Comparison of ENCODE assay signal across 8 cellular contexts in genomic region chr19:55257461-55258411, GRCh38. TPM values are rescaled to one million over a fixed set of nuclear protein-coding genes. Genes with fewer than 3 reads are reported as not detected.
A peak's percentile ranks its signal among the peaks of the same experiment; 100 is the strongest.
DNase-seq lines count a peak whose midpoint lies in the region; ATAC-seq, FAIRE-seq and TF ChIP-seq lines count a peak whose summit lies in the region.

No MANE protein-coding gene starts in this region.

- DNase-seq in RWPE2 (ENCODE audit: low spot score) (no peak), dorsolateral prefrontal cortex (no peak), urothelium cell line (ENCODE audit: low spot score) (peak; percentile 23)

- TF ChIP-seq POLR2A in GM18951 (IDR thresholded peaks at IDR 0.05; ENCODE audit: extremely low read depth, insufficient read depth, insufficient read length), result peak; percentile 32

- H3K4me3 ChIP-seq in ACC112 (ENCODE audit: low read depth, low read length) (peak overlapping the region; percentile 87), RWPE2 (ENCODE audit: severe bottlenecking) (peak overlapping the region; percentile 66), dorsolateral prefrontal cortex (peak overlapping the region; percentile 59 to 100 (median 94)), muscle layer of duodenum (ENCODE audit: low read depth in 1 of 2, low read length in 2 of 2) (peak overlapping the region; percentile 81 to 87)

- no peak for FAIRE-seq in urothelium cell line (lab: Jason Lieb, UNC)

- intact Hi-C loops in dorsolateral prefrontal cortex (cut with DNase I), result loop anchor here (2.0 to 10.0 kb wide), 3 partner anchors 41 to 90 kb away; partner anchors contain the start of genes DNAAF3 (in 1 of the 2) and SYT5 (in 1 of the 2)

- in situ Hi-C loops in GM18951 (cut with MboI; ENCODE audit: low sequenced_read_pairs, unreplicated experiment), result no loop called here

- H3K9me3 ChIP-seq in RWPE2 (ENCODE audit: severe bottlenecking) (no peaks in the 10 kb centered on the region), muscle layer of duodenum (ENCODE audit: control insufficient read depth in 1 of 2, low read length in 2 of 2) (no peaks in the 10 kb centered on the region)

- H3K27me3 ChIP-seq in ACC112 (ENCODE audit: insufficient read depth, low read length) (no peaks in the 10 kb centered on the region), RWPE2 (ENCODE audit: insufficient read depth, poor library complexity, severe bottlenecking) (no peaks in the 10 kb centered on the region), dorsolateral prefrontal cortex (no peaks in the 10 kb centered on the region), muscle layer of duodenum (ENCODE audit: low read depth, low read length) (no peaks in the 10 kb centered on the region)

- no peak for ATAC-seq in RWPE2 (ENCODE audit: low read depth)
- no peak for ATAC-seq in GM18519 (IDR thresholded peaks at IDR 0.05; ENCODE audit: low FRiP score, unreplicated experiment)
- no peak for ATAC-seq in HG02840 (IDR thresholded peaks at IDR 0.05; ENCODE audit: low FRiP score, unreplicated experiment)

- peaks cover 14% of the 10 kb centered on the region for H3K4me1 ChIP-seq in ACC112 (ENCODE audit: control insufficient read depth, insufficient read depth, low read length, unreplicated experiment)
- H3K4me1 ChIP-seq in RWPE2 (ENCODE audit: insufficient read depth, poor library complexity, severe bottlenecking), result peaks cover 16% of the 10 kb centered on the region
- H3K4me1 ChIP-seq in muscle layer of duodenum (ENCODE audit: control insufficient read depth in 1 of 2, insufficient read depth in 2 of 2, low read length in 2 of 2), result peaks cover 16 to 47% of the 10 kb centered on the region in 2 donors

- no peak for TF ChIP-seq CTCF in RWPE2 (IDR thresholded peaks at IDR 0.05; ENCODE audit: poor library complexity, severe bottlenecking)
- TF ChIP-seq CTCF in dorsolateral prefrontal cortex (IDR thresholded peaks at IDR 0.05 in 54 of 56, conservative IDR thresholded peaks at IDR 0.05 in 2 of 56; ENCODE audit: low read depth in 1 of 56, partially characterized antibody in 56 of 56), result no peak

- H3K27ac ChIP-seq in ACC112 (ENCODE audit: low read depth, low read length) (no peak overlapping the region), RWPE2 (ENCODE audit: poor library complexity, severe bottlenecking) (peak overlapping the region; percentile 88), dorsolateral prefrontal cortex (peak overlapping the region in 50 of 59 donors; percentile 21 to 99 (median 94)), muscle layer of duodenum (ENCODE audit: low read length) (peak overlapping the region; percentile 63)

- peaks cover 57% of the 10 kb centered on the region for H3K79me2 ChIP-seq in ACC112 (ENCODE audit: control insufficient read depth, insufficient read depth, low read length, unreplicated experiment)

- H3K36me3 ChIP-seq in ACC112 (ENCODE audit: insufficient read depth, low read length) (no peaks in the 10 kb centered on the region), RWPE2 (ENCODE audit: low read depth) (peaks cover 12% of the 10 kb centered on the region), muscle layer of duodenum (ENCODE audit: control insufficient read depth in 1 of 2, insufficient read depth in 2 of 2, low read length in 2 of 2) (peaks cover 0 to 10% of the 10 kb centered on the region in 2 donors)

- no peak overlapping the region for H2AFZ ChIP-seq in ACC112 (ENCODE audit: low read length, unreplicated experiment)

RNA-seq across cellular contexts. Expression of gene PPP6R1, which starts 1.1 kb away (rescaled TPM):
- 100 to 1,000 TPM in 40 of 120 experiments, 10 to 100 TPM in 80; 67.4 to 169 (median 95.4) TPM for total RNA-seq in dorsolateral prefrontal cortex

RNA-seq across cellular contexts. Expression of gene HSPBP1, which starts 22.2 kb away (rescaled TPM):
- 10 to 100 TPM; 32.1 to 75.7 (median 48.3) TPM for total RNA-seq in dorsolateral prefrontal cortex

RNA-seq across cellular contexts. Expression of gene BRSK1, which starts 26.1 kb away (rescaled TPM):
- 100 to 1,000 TPM; 186 to 446 (median 306) TPM for total RNA-seq in dorsolateral prefrontal cortex

RNA-seq across cellular contexts. Expression of gene TMEM86B, which starts 29.2 kb away (rescaled TPM):
- 10 to 100 TPM in 26 of 120 experiments, 1 to 10 TPM in 94; 3.7 to 14.4 (median 8.2) TPM for total RNA-seq in dorsolateral prefrontal cortex

RNA-seq across cellular contexts. Expression of gene PTPRH, which starts 48.4 kb away (rescaled TPM):
- total RNA-seq in dorsolateral prefrontal cortex, result 10 to 100 TPM in 11 of 120 experiments, 1 to 10 TPM in 104, under 1 TPM in 5; 0.24 to 24.0 (median 4.8) TPM
